ENCODE assay signal across 8 cellular contexts in genomic region chr12:133181238-133181959, GRCh38. TPM values are rescaled to one million over a fixed set of nuclear protein-coding genes. Genes with fewer than 3 reads are reported as not detected.
DNase-seq lines count a peak whose midpoint lies in the region; ATAC-seq, FAIRE-seq and TF ChIP-seq lines count a peak whose summit lies in the region.

Gene ZNF268, plus strand, starts transcription at chr12:133181495. Its CDS starts 503 bp downstream, at chr12:133181998.

- H3K36me3 ChIP-seq in H7 (replicated peaks; ENCODE audit: control insufficient read depth, insufficient read depth, low read length): peaks cover 17% of the 10 kb centered on the region
- no peaks in the 10 kb centered on the region for H3K36me3 ChIP-seq in SJCRH30
- H3K36me3 ChIP-seq in neuron (ENCODE audit: insufficient read depth, low read length): peaks cover 40% of the 10 kb centered on the region
- peaks cover 5 to 36% (median 33%) of the 10 kb centered on the region in 5 donors for H3K36me3 ChIP-seq in subcutaneous abdominal adipose tissue (ENCODE audit: control insufficient read depth in 5 of 5, insufficient read depth in 5 of 5, low read length in 5 of 5)

- H3K4me3 ChIP-seq in H7 (ENCODE audit: insufficient read depth, low read depth, low read length): peak within 1 kb of the TSS; percentile 87
- H3K4me3 ChIP-seq in SJCRH30: peak within 1 kb of the TSS; percentile 70
- peak within 1 kb of the TSS; percentile 96 for H3K4me3 ChIP-seq in neuron (ENCODE audit: low read length)
- H3K4me3 ChIP-seq in subcutaneous abdominal adipose tissue (ENCODE audit: low read depth in 1 of 5, low read length in 5 of 5): peak within 1 kb of the TSS; percentile 92 to 100 (median 100)

- H3K4me1 ChIP-seq in SJCRH30 (no peaks in the 10 kb centered on the region), foreskin keratinocyte (no peaks in the 10 kb centered on the region), neuron (ENCODE audit: insufficient read depth, low read length) (peaks cover 6% of the 10 kb centered on the region), subcutaneous abdominal adipose tissue (ENCODE audit: control insufficient read depth in 5 of 5, insufficient read depth in 5 of 5, low read length in 5 of 5) (peaks cover 0 to 13% (median 11%) of the 10 kb centered on the region in 5 donors)

- H2AFZ ChIP-seq in neuron (ENCODE audit: low read depth, low read length): peak within 1 kb of the TSS; percentile 49

- H3K9me3 ChIP-seq in SJCRH30 (replicated peaks): peaks cover 9% of the 10 kb centered on the region
- H3K9me3 ChIP-seq in neuron (ENCODE audit: low read length): peaks cover 47% of the 10 kb centered on the region
- H3K9me3 ChIP-seq in subcutaneous abdominal adipose tissue (ENCODE audit: control insufficient read depth in 5 of 5, low read length in 5 of 5): peaks cover 24 to 56% (median 42%) of the 10 kb centered on the region in 5 donors

- H3K27me3 ChIP-seq in H7 (ENCODE audit: control insufficient read depth, insufficient read depth, low read length) (no peaks in the 10 kb centered on the region), SJCRH30 (no peaks in the 10 kb centered on the region), foreskin keratinocyte (no peaks in the 10 kb centered on the region), neuron (ENCODE audit: insufficient read depth, low read length) (no peaks in the 10 kb centered on the region), subcutaneous abdominal adipose tissue (ENCODE audit: control insufficient read depth in 5 of 5, insufficient read depth in 4 of 5, low read length in 5 of 5) (no peaks in the 10 kb centered on the region)

- ATAC-seq in foreskin keratinocyte: peak; percentile 85

- DNase-seq in H7 (peak; percentile 95), M059J (ENCODE audit: low read depth) (peak; percentile 84), SJCRH30 (peak; percentile 77 to 78), foreskin keratinocyte (peak; percentile 61 to 84)
- DNase-seq in activated gamma-delta T cell treated with anti-CD3 and anti-CD28 coated beads, Interleukin-2, amount 50 U/mL, for 16 hours (ENCODE audit: low read depth): peak; percentile 86

- FAIRE-seq in G401.6 (lab: Jason Lieb, UNC): peak; percentile 92

- peak; percentile 95 for TF ChIP-seq CTCF in foreskin keratinocyte (conservative IDR thresholded peaks at IDR 0.05)

- peak within 1 kb of the TSS; percentile 77 to 95 (median 87) for H3K9ac ChIP-seq in subcutaneous abdominal adipose tissue (ENCODE audit: low read length in 5 of 5)

- H3K27ac ChIP-seq in SJCRH30 (peak within 1 kb of the TSS; percentile 51), foreskin keratinocyte (no peak within 1 kb of the TSS), subcutaneous abdominal adipose tissue (ENCODE audit: low read depth, low read length) (peak within 1 kb of the TSS; percentile 65)

RNA-seq across cellular contexts. Expression of gene ZNF268, which starts in this region (rescaled TPM):
- 16.4 and 21.7 TPM in 2 replicates for total RNA-seq in H7 (2014; rRNA removed; shearing (Covaris generic))
- total RNA-seq in M059J (2014; rRNA removed; shearing (Covaris generic)): 14.4 and 16.2 TPM in 2 replicates
- 6.3 and 8.3 TPM in 2 replicates for total RNA-seq in SJCRH30 (2014; rRNA removed; shearing (Covaris generic))
- 13.5 and 14.8 TPM in 2 replicates for total RNA-seq in foreskin keratinocyte
- polyA plus RNA-seq in foreskin keratinocyte: 1.8 and 3.0 TPM in 2 replicates
